In genomic region chr14:100375963-100376735, GRCh38 we compare ENCODE assay signal across 1 cellular context.
A peak's percentile ranks its signal among the peaks of the same experiment; 100 is the strongest.
TF ChIP-seq lines count a peak whose summit lies in the region.

Gene WDR25 (plus strand): TSS chr14:100376485.

TF ChIP-seq in HepG2, 621 proteins besides CTCF, POLR2A, EP300 and RAD21 (continued from another document and continues in another):
- TF ChIP-seq ZNF143 (CRISPR knock-in tag; IDR thresholded peaks at IDR 0.05), result 0 out of 2 replicates have a peak, but pooled peaks have one; percentile 42
- TF ChIP-seq RFXANK (CRISPR knock-in tag; IDR thresholded peaks at IDR 0.05), result peak; percentile 85; the same call in 1 of the 2 replicates
- TF ChIP-seq ATF7-NPFF (CRISPR knock-in tag; IDR thresholded peaks at IDR 0.05; ENCODE audit: low read depth), result peak; percentile 77; the same call in 1 of the 2 replicates
- TF ChIP-seq, protein P1, sequence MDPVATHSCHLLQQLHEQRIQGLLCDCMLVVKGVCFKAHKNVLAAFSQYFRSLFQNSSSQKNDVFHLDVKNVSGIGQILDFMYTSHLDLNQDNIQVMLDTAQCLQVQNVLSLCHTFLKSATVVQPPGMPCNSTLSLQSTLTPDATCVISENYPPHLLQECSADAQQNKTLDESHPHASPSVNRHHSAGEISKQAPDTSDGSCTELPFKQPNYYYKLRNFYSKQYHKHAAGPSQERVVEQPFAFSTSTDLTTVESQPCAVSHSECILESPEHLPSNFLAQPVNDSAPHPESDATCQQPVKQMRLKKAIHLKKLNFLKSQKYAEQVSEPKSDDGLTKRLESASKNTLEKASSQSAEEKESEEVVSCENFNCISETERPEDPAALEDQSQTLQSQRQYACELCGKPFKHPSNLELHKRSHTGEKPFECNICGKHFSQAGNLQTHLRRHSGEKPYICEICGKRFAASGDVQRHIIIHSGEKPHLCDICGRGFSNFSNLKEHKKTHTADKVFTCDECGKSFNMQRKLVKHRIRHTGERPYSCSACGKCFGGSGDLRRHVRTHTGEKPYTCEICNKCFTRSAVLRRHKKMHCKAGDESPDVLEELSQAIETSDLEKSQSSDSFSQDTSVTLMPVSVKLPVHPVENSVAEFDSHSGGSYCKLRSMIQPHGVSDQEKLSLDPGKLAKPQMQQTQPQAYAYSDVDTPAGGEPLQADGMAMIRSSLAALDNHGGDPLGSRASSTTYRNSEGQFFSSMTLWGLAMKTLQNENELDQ (CRISPR knock-in tag; IDR thresholded peaks at IDR 0.05; ENCODE audit: borderline replicate concordance), result 0 out of 2 replicates have a peak, but pooled peaks have one; percentile 21
- no peak for TF ChIP-seq RELA (CRISPR knock-in tag; IDR thresholded peaks at IDR 0.05)
- TF ChIP-seq ZNF121 (CRISPR knock-in tag; IDR thresholded peaks at IDR 0.05), result no peak
- no peak for TF ChIP-seq ZNF7 (CRISPR knock-in tag; IDR thresholded peaks at IDR 0.05)
- TF ChIP-seq CEBPB (IDR thresholded peaks at IDR 0.05; ENCODE audit: borderline replicate concordance, low read depth, low read length), result no peak
- TF ChIP-seq ZNF335 (CRISPR knock-in tag; IDR thresholded peaks at IDR 0.05), result peak; percentile 56; the same call in 1 of the 2 replicates
- no peak for TF ChIP-seq GTF2F1 (IDR thresholded peaks at IDR 0.05; ENCODE audit: low read length)
- TF ChIP-seq, protein P2, sequence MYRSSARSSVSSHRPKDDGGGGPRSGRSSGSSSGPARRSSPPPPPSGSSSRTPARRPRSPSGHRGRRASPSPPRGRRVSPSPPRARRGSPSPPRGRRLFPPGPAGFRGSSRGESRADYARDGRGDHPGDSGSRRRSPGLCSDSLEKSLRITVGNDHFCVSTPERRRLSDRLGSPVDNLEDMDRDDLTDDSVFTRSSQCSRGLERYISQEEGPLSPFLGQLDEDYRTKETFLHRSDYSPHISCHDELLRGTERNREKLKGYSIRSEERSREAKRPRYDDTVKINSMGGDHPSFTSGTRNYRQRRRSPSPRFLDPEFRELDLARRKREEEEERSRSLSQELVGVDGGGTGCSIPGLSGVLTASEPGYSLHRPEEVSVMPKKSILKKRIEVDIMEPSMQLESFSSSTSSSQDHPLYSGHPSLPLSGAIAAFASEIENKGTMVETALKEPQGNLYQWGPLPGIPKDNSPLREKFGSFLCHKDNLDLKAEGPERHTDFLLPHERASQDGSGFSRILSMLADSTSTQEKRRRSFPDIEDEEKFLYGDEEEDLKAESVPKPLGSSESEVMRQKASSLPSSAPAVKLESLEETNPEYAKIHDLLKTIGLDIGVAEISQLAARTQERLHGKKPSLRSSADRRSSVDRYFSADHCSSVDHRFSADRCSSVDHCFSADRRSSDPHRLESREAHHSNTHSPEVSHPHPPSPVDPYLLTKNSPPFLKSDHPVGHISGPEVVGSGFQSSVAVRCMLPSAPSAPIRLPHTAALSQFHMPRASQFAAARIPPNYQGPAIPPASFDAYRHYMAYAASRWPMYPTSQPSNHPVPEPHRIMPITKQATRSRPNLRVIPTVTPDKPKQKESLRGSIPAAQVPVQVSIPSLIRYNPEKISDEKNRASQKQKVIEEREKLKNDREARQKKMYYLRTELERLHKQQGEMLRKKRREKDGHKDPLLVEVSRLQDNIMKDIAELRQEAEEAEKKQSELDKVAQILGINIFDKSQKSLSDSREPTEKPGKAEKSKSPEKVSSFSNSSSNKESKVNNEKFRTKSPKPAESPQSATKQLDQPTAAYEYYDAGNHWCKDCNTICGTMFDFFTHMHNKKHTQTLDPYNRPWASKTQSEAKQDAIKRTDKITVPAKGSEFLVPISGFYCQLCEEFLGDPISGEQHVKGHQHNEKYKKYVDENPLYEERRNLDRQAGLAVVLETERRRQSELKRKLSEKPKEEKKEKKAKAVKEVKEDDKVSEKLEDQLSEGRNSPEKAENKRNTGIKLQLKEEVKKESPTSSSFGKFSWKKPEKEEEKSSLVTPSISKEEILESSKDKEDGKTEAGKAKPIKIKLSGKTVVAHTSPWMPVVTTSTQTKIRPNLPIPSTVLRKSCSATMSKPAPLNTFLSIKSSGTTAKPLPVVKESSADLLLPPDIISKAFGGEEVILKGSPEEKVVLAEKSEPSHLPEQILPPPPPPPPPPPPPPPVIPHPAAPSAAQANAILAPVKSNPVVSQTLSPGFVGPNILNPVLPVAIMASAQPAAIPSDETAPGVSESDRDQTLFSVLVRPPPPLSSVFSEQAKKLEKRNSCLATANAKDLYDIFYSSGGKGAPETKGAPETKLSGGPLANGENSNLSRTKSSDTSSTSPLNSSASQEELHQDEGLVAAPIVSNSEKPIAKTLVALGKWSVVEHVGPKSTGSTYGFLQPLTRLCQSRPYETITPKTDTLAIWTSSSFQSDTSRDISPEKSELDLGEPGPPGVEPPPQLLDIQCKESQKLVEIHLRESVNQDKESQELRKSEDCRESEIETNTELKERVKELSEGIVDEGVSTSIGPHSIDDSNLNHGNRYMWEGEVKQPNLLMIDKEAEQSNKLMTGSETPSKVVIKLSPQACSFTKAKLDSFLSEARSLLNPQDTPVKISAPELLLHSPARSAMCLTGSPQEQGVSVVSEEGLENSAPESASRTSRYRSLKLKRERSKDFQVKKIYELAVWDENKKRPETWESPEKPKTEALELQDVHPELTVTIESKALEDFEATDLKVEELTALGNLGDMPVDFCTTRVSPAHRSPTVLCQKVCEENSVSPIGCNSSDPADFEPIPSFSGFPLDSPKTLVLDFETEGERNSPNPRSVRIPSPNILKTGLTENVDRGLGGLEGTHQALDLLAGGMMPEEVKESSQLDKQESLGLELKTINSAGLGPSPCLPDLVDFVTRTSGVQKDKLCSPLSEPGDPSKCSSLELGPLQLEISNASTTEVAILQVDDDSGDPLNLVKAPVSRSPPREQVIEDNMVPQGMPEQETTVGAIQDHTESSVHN (CRISPR knock-in tag; IDR thresholded peaks at IDR 0.05), result no peak
- TF ChIP-seq, protein P3, sequence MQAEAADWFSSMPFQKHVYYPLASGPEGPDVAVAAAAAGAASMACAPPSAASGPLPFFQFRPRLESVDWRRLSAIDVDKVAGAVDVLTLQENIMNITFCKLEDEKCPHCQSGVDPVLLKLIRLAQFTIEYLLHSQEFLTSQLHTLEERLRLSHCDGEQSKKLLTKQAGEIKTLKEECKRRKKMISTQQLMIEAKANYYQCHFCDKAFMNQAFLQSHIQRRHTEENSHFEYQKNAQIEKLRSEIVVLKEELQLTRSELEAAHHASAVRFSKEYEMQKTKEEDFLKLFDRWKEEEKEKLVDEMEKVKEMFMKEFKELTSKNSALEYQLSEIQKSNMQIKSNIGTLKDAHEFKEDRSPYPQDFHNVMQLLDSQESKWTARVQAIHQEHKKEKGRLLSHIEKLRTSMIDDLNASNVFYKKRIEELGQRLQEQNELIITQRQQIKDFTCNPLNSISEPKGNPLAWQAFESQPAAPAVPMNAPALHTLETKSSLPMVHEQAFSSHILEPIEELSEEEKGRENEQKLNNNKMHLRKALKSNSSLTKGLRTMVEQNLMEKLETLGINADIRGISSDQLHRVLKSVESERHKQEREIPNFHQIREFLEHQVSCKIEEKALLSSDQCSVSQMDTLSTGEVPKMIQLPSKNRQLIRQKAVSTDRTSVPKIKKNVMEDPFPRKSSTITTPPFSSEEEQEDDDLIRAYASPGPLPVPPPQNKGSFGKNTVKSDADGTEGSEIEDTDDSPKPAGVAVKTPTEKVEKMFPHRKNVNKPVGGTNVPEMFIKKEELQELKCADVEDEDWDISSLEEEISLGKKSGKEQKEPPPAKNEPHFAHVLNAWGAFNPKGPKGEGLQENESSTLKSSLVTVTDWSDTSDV (CRISPR knock-in tag; IDR thresholded peaks at IDR 0.05), result peak; percentile 81; the same call in 1 of the 2 replicates
- TF ChIP-seq NR2C2 (CRISPR knock-in tag; IDR thresholded peaks at IDR 0.05; ENCODE audit: borderline replicate concordance), result peak; percentile 96
- no peak for TF ChIP-seq ZMYM2 (CRISPR knock-in tag; IDR thresholded peaks at IDR 0.05)
- TF ChIP-seq ZNF124 (CRISPR knock-in tag; IDR thresholded peaks at IDR 0.05), result peak; percentile 17; the same call in 1 of the 2 replicates
- TF ChIP-seq ZSCAN25 (CRISPR knock-in tag; IDR thresholded peaks at IDR 0.05), result no peak; the same call in 1 of the 2 replicates
- TF ChIP-seq ZEB1 (IDR thresholded peaks at IDR 0.05; ENCODE audit: insufficient replicate concordance, low read depth), result peak; percentile 31
- TF ChIP-seq CBX5 (CRISPR knock-in tag; IDR thresholded peaks at IDR 0.05; ENCODE audit: borderline replicate concordance), result peak; percentile 84
- TF ChIP-seq ZNF589 (CRISPR knock-in tag; conservative IDR thresholded peaks at IDR 0.05), result no peak
- no peak for TF ChIP-seq ZBTB42 (CRISPR knock-in tag; IDR thresholded peaks at IDR 0.05)
- peak; percentile 52; the same call in 1 of the 2 replicates for TF ChIP-seq MIER3 (CRISPR knock-in tag; IDR thresholded peaks at IDR 0.05; ENCODE audit: borderline replicate concordance)
- peak; percentile 70; the same call in 1 of the 2 replicates for TF ChIP-seq KLF12 (CRISPR knock-in tag; IDR thresholded peaks at IDR 0.05; ENCODE audit: borderline replicate concordance)
- 0 out of 2 replicates have a peak, but pooled peaks have one; percentile 67 for TF ChIP-seq ZNF136 (CRISPR knock-in tag; IDR thresholded peaks at IDR 0.05; ENCODE audit: low read depth)
- no peak for TF ChIP-seq EEA1 (CRISPR knock-in tag; IDR thresholded peaks at IDR 0.05; ENCODE audit: borderline replicate concordance)
- TF ChIP-seq, protein P4, sequence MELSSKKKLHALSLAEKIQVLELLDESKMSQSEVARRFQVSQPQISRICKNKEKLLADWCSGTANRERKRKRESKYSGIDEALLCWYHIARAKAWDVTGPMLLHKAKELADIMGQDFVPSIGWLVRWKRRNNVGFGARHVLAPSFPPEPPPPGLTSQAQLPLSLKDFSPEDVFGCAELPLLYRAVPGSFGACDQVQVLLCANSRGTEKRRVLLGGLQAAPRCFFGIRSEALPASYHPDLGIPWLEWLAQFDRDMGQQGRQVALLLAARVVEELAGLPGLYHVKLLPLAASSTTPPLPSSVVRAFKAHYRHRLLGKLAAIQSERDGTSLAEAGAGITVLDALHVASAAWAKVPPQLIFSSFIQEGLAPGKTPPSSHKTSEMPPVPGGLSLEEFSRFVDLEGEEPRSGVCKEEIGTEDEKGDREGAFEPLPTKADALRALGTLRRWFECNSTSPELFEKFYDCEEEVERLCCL (CRISPR knock-in tag; IDR thresholded peaks at IDR 0.05; ENCODE audit: borderline replicate concordance), result no peak
- 0 out of 2 replicates have a peak, but pooled peaks have one; percentile 25 for TF ChIP-seq ONECUT2 (CRISPR knock-in tag; IDR thresholded peaks at IDR 0.05)
- TF ChIP-seq, protein P5, sequence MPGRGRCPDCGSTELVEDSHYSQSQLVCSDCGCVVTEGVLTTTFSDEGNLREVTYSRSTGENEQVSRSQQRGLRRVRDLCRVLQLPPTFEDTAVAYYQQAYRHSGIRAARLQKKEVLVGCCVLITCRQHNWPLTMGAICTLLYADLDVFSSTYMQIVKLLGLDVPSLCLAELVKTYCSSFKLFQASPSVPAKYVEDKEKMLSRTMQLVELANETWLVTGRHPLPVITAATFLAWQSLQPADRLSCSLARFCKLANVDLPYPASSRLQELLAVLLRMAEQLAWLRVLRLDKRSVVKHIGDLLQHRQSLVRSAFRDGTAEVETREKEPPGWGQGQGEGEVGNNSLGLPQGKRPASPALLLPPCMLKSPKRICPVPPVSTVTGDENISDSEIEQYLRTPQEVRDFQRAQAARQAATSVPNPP (CRISPR knock-in tag; IDR thresholded peaks at IDR 0.05), result no peak
- no peak for TF ChIP-seq PLRG1 (conservative IDR thresholded peaks at IDR 0.05)
- no peak for TF ChIP-seq SMYD3 (CRISPR knock-in tag; IDR thresholded peaks at IDR 0.05)
- no peak for TF ChIP-seq ZHX1 (CRISPR knock-in tag; IDR thresholded peaks at IDR 0.05; ENCODE audit: low read depth)
- no peak for TF ChIP-seq ZNF563 (CRISPR knock-in tag; IDR thresholded peaks at IDR 0.05)
- no peak for TF ChIP-seq HOMEZ (CRISPR knock-in tag; IDR thresholded peaks at IDR 0.05; ENCODE audit: low read depth)
- peak; percentile 53; the same call in 1 of the 2 replicates for TF ChIP-seq ZBTB26 (CRISPR knock-in tag; IDR thresholded peaks at IDR 0.05; ENCODE audit: borderline replicate concordance)
- TF ChIP-seq NFATC3 (CRISPR knock-in tag; IDR thresholded peaks at IDR 0.05), result peak; percentile 79
- no peak; the same call in 1 of the 2 replicates for TF ChIP-seq FOXC1 (CRISPR knock-in tag; IDR thresholded peaks at IDR 0.05; ENCODE audit: borderline replicate concordance)
- TF ChIP-seq ZNF670 (CRISPR knock-in tag; IDR thresholded peaks at IDR 0.05; ENCODE audit: borderline replicate concordance), result 0 out of 2 replicates have a peak, but pooled peaks have one; percentile 48
- TF ChIP-seq DDIT3 (CRISPR knock-in tag; IDR thresholded peaks at IDR 0.05), result no peak
